ENCODE assay signal across 11 cellular contexts in genomic region chr3:124263168-124263567, GRCh38.
DNase-seq lines count a peak whose midpoint lies in the region; ATAC-seq and TF ChIP-seq lines count a peak whose summit lies in the region.
"Had no signal": no experiment of that assay in that cellular context is flagged by ENCODE, and none has a peak within 500 bp of the region (broad histone marks: within the 10 kb centered on the region; RNA-seq: fewer than 3 reads in every experiment).

No MANE protein-coding gene starts in this region.

- H3K4me3 Mint-ChIP-seq in endothelial cell (ENCODE audit: unreplicated experiment), result no peak overlapping the region

- H4K20me1 ChIP-seq in smooth muscle cell (ENCODE audit: low read depth), result no peaks in the 10 kb centered on the region

- no peak overlapping the region for H2AFZ ChIP-seq in smooth muscle cell (ENCODE audit: low read depth)

- H3F3A ChIP-seq in smooth muscle cell (ENCODE audit: low read depth), result peaks cover 12% of the 10 kb centered on the region

- no peak overlapping the region for H3K27ac Mint-ChIP-seq in endothelial cell (ENCODE audit: unreplicated experiment)

- no peaks in the 10 kb centered on the region for H3K9me3 ChIP-seq in RWPE2 (ENCODE audit: severe bottlenecking)
- H3K9me3 ChIP-seq in smooth muscle cell (replicated peaks; ENCODE audit: low read depth), result no peaks in the 10 kb centered on the region

- H3K36me3 ChIP-seq in RWPE2 (ENCODE audit: low read depth) (no peaks in the 10 kb centered on the region), smooth muscle cell (ENCODE audit: low read depth) (no peaks in the 10 kb centered on the region)

- TF ChIP-seq CTCF in RWPE2 (IDR thresholded peaks at IDR 0.05; ENCODE audit: poor library complexity, severe bottlenecking) (no peak), fibroblast of mammary gland (conservative IDR thresholded peaks at IDR 0.05; ENCODE audit: control insufficient read depth, insufficient read depth, low read depth, low read length) (no peak), smooth muscle cell (IDR thresholded peaks at IDR 0.05; ENCODE audit: borderline replicate concordance, insufficient read depth, poor library complexity, severe bottlenecking) (no peak), lower leg skin (IDR thresholded peaks at IDR 0.05) (no peak), endothelial cell (IDR thresholded peaks at IDR 0.05; ENCODE audit: unreplicated experiment) (no peak)

- no peaks in the 10 kb centered on the region for H3K79me2 ChIP-seq in smooth muscle cell (ENCODE audit: low read depth)

- H3K27me3 Mint-ChIP-seq in endothelial cell (ENCODE audit: unreplicated experiment), result peaks cover 2% of the 10 kb centered on the region

- H3K4me2 ChIP-seq in smooth muscle cell, result no peak overlapping the region

- ATAC-seq in RWPE2 (ENCODE audit: low read depth), result peak; percentile 82; the same call in 2 of the 3 replicates

- H3K4me3 ChIP-seq in RWPE2 (ENCODE audit: severe bottlenecking) (no peak overlapping the region), fibroblast of mammary gland (ENCODE audit: control insufficient read depth, low read depth, low read length) (no peak overlapping the region), smooth muscle cell (no peak overlapping the region), lower leg skin (ENCODE audit: low read depth, poor library complexity, severe bottlenecking) (no peak overlapping the region)

- intact Hi-C loops in lower leg skin (cut with DNase I; ENCODE audit: low total_unique reads), result no loop called here

- peak; percentile 37 for DNase-seq in NCI-H82 (lab: John Stamatoyannopoulos, UW)
- no peak for DNase-seq in NCI-H82 treated with DMSO at 0.1 percent for 48 hours (lab: John Stamatoyannopoulos, UW; ENCODE audit: unreplicated experiment)
- DNase-seq in RWPE2 (ENCODE audit: low spot score), result no peak
- DNase-seq in fibroblast of mammary gland (ENCODE audit: low read depth), result peak; percentile 94
- DNase-seq in smooth muscle cell (lab: John Stamatoyannopoulos, UW; ENCODE audit: unreplicated experiment), result no peak
- DNase-seq in NCI-H2107 treated with DMSO at 0.1 percent for 48 hours (lab: John Stamatoyannopoulos, UW; ENCODE audit: unreplicated experiment), result no peak
- DNase-seq in lower leg skin (ENCODE audit: low spot score in 2 of 2), result no peak
- DNase-seq in endothelial cell (ENCODE audit: low spot score), result no peak
- DNase-seq: activated gamma-delta T cell, NCI-H2081 had no signal

- H3K27ac ChIP-seq in RWPE2 (ENCODE audit: poor library complexity, severe bottlenecking), result no peak overlapping the region
- H3K27ac ChIP-seq in smooth muscle cell (ENCODE audit: low read depth), result peak overlapping the region; percentile 74
- H3K27ac ChIP-seq: C4-2B had no signal

- H3K36me3 Mint-ChIP-seq in endothelial cell (ENCODE audit: low read depth, unreplicated experiment), result peaks cover 13% of the 10 kb centered on the region

- H3K27me3 ChIP-seq in RWPE2 (ENCODE audit: insufficient read depth, poor library complexity, severe bottlenecking) (no peaks in the 10 kb centered on the region), smooth muscle cell (ENCODE audit: low read depth) (no peaks in the 10 kb centered on the region)

- no peaks in the 10 kb centered on the region for H3K9me3 Mint-ChIP-seq in endothelial cell (ENCODE audit: unreplicated experiment)

- TF ChIP-seq POLR2A in lower leg skin (IDR thresholded peaks at IDR 0.05), result no peak

- H3K9ac ChIP-seq in smooth muscle cell (ENCODE audit: low read depth), result no peak overlapping the region

- peaks cover 6% of the 10 kb centered on the region for H3K4me1 ChIP-seq in RWPE2 (ENCODE audit: insufficient read depth, poor library complexity, severe bottlenecking)
- H3K4me1 ChIP-seq in smooth muscle cell (ENCODE audit: low read depth), result peaks cover 35% of the 10 kb centered on the region

- 12% methylated on average over 4 of the region's 4 CpGs for WGBS in smooth muscle cell (ENCODE audit: low lambda C conversion rate)
- WGBS in lower leg skin, 2 donors, result 47 to 54% methylated on average over 4 of the region's 4 CpGs

- peaks cover 26% of the 10 kb centered on the region for H3K4me1 Mint-ChIP-seq in endothelial cell (ENCODE audit: unreplicated experiment)

Comparison
In these comparisons a context has a peak if more than half of its experiments do, and no peak if none do; other contexts are left out.
1. DNase-seq: peak in NCI-H82 (single experiment) and fibroblast of mammary gland (single experiment); none in NCI-H82 treated with DMSO at 0.1 percent for 48 hours (single experiment), RWPE2 (single experiment), smooth muscle cell (single experiment), NCI-H2107 treated with DMSO at 0.1 percent for 48 hours (single experiment), lower leg skin (0 of 2) and endothelial cell (single experiment).